In genomic region chr18:45328271-45328670, GRCh38 we compare ENCODE assay signal across 15 cellular contexts.
"Had no signal": no experiment of that assay in that cellular context is flagged by ENCODE, and none has a peak within 500 bp of the region (broad histone marks: within the 10 kb centered on the region; RNA-seq: fewer than 3 reads in every experiment).

No MANE protein-coding gene starts in this region.

- H3K27me3 ChIP-seq: brain microvascular endothelial cell, stomach, thyroid gland had no signal

- DNase-seq: activated CD4-positive, alpha-beta T cell treated with anti-CD3 and anti-CD28 coated beads, Interleukin-2, amount 50 U/mL, for 48 hours; activated CD4-positive, CD25-positive, alpha-beta regulatory T cell treated with anti-CD3 and anti-CD28 coated beads, Interleukin-2, amount 50 U/mL, for 72 hours; activated CD8-positive, alpha-beta memory T cell treated with anti-CD3 and anti-CD28 coated beads, Interleukin-2, amount 10 ng/mL, durations not matched to agents 7 days and 5 days; activated effector memory CD4-positive, alpha-beta T cell treated with Interleukin-2 at 50 U/mL for 16 hours; activated T-cell treated with anti-CD3 and anti-CD28 coated beads, Interleukin-2, amount 50 U/mL, for 24 hours; amygdala; brain microvascular endothelial cell; cerebellar nuclear complex; naive B cell; occipital lobe; small intestine; stomach; T-helper 9 cell; thyroid gland had no signal

- H3K27ac ChIP-seq: brain microvascular endothelial cell, thyroid gland had no signal

- H3K36me3 ChIP-seq: brain microvascular endothelial cell, stomach, thyroid gland had no signal

- H3K4me3 ChIP-seq: stomach, thyroid gland had no signal

- ATAC-seq: activated CD8-positive, alpha-beta memory T cell treated with anti-CD3 and anti-CD28 coated beads, Interleukin-2, amount 10 ng/mL, durations not matched to agents 7 days and 5 days; esophagus mucosa had no signal

- H3K9me3 ChIP-seq: stomach, thyroid gland had no signal
